In the genomic region with DNA sequence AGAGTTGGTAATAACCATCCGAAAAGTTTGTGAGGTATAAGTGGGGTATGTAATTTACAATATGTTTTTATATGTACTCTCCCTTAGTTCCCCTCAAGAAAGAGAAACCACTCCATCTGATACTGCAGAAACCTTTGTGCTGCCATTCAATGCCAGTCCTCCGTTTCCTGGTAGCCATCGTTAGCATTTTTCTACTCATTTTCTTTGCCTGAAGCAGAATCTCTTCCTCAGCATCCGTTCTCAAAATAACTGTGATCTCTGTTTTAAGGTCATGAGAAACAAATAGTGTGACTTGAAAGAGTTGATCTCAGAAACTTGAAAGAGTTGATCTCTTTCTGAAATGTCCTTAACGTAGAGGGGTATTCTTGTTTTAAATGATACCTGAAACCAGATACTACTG, we compare ENCODE assay signal across 9 cellular contexts. TPM values are rescaled to one million over a fixed set of nuclear protein-coding genes. Genes with fewer than 3 reads are reported as not detected.
A peak's percentile ranks its signal among the peaks of the same experiment; 100 is the strongest.
DNase-seq lines count a peak whose midpoint lies in the region; ATAC-seq and TF ChIP-seq lines count a peak whose summit lies in the region.
"Had no signal": no experiment of that assay in that cellular context is flagged by ENCODE, and none has a peak within 500 bp of the region (broad histone marks: within the 10 kb centered on the region; RNA-seq: fewer than 3 reads in every experiment).

No MANE protein-coding gene starts in this region.

- peak overlapping the region in 3 of 4 donors; percentile 72 to 91 (median 79) for H3K27ac ChIP-seq in transverse colon

- 10 to 23% methylated on average over 5 of the region's 5 CpGs for WGBS in transverse colon (ENCODE audit: low coverage in 1 of 2), 2 donors

- H3K4me3 ChIP-seq in transverse colon = peak overlapping the region in 3 of 4 donors; percentile 60 to 68 (median 67)

- H3K36me3 ChIP-seq in transverse colon = peaks cover 0 to 9% (median 3%) of the 10 kb centered on the region in 4 donors

- H3K4me1 Mint-ChIP-seq in activated T-cell treated with anti-CD3 and anti-CD28 coated beads, Interleukin-2, amount 50 U/mL, for 72 hours (ENCODE audit: low read depth) = peaks cover 66% of the 10 kb centered on the region
- H3K4me1 Mint-ChIP-seq in activated naive CD8-positive, alpha-beta T cell (ENCODE audit: low read depth) = peaks cover 60% of the 10 kb centered on the region

- H3K4me1 ChIP-seq in transverse colon = peaks cover 3 to 35% (median 22%) of the 10 kb centered on the region in 4 donors

- intact Hi-C loops in transverse colon (cut with DNase I; ENCODE audit: low total_unique reads) = no loop called here

- no peaks in the 10 kb centered on the region for H3K27me3 Mint-ChIP-seq in activated T-cell treated with anti-CD3 and anti-CD28 coated beads, Interleukin-2, amount 50 U/mL, for 72 hours (ENCODE audit: low read depth)
- H3K27me3 Mint-ChIP-seq in activated naive CD8-positive, alpha-beta T cell = no peaks in the 10 kb centered on the region

- TF ChIP-seq CTCF in transverse colon (IDR thresholded peaks at IDR 0.05) = no peak

- H3K4me3 Mint-ChIP-seq in activated T-cell treated with anti-CD3 and anti-CD28 coated beads, Interleukin-2, amount 50 U/mL, for 72 hours = peak overlapping the region; percentile 92 to 95
- H3K4me3 Mint-ChIP-seq in activated naive CD8-positive, alpha-beta T cell = peak overlapping the region; percentile 93

- in situ Hi-C loops in transverse colon (cut with MboI; ENCODE audit: low pct_ligation_motif_present in 1 of 4, low pct_unique_long_range_greater_than_20kb in 1 of 4, low sequenced_read_pairs in 3 of 4) = no loop called here

- peaks cover 0 to 4% of the 10 kb centered on the region in 2 donors for H3K9me3 Mint-ChIP-seq in activated T-cell treated with anti-CD3 and anti-CD28 coated beads, Interleukin-2, amount 50 U/mL, for 72 hours
- H3K9me3 Mint-ChIP-seq in activated naive CD8-positive, alpha-beta T cell (ENCODE audit: low read depth) = no peaks in the 10 kb centered on the region

- H3K27me3 ChIP-seq in transverse colon = no peaks in the 10 kb centered on the region

- peaks cover 24 to 33% of the 10 kb centered on the region in 2 donors for H3K36me3 Mint-ChIP-seq in activated T-cell treated with anti-CD3 and anti-CD28 coated beads, Interleukin-2, amount 50 U/mL, for 72 hours (ENCODE audit: insufficient read depth in 2 of 2)
- H3K36me3 Mint-ChIP-seq in activated naive CD8-positive, alpha-beta T cell = peaks cover 37% of the 10 kb centered on the region

- DNase-seq in activated T-cell treated with anti-CD3 and anti-CD28 coated beads, Interleukin-2, amount 50 U/mL, for 72 hours = no peak
- DNase-seq in activated T-cell treated with anti-CD3 and anti-CD28 coated beads, Interleukin-2, amount 50 U/mL, for 48 hours = no peak
- DNase-seq in kidney tubule cell (ENCODE audit: low spot score) = peak; percentile 6
- no peak for DNase-seq in transverse colon
- no peak for DNase-seq in NCI-H187 (lab: John Stamatoyannopoulos, UW)
- DNase-seq in GDM1 (lab: John Stamatoyannopoulos, UW) = no peak
- DNase-seq: NCI-H226 had no signal

- no peak for TF ChIP-seq EP300 in transverse colon (IDR thresholded peaks at IDR 0.05; ENCODE audit: low read depth)

- TF ChIP-seq POLR2A in transverse colon (IDR thresholded peaks at IDR 0.05) = no peak

- no peaks in the 10 kb centered on the region for H3K9me3 ChIP-seq in transverse colon

- peak in 1 of 2 donors; percentile 22 for ATAC-seq in activated T-cell treated with anti-CD3 and anti-CD28 coated beads, Interleukin-2, amount 50 U/mL, for 72 hours (replicated peaks in 1 of 2)
- no peak for ATAC-seq in HG02973 (IDR thresholded peaks at IDR 0.05; ENCODE audit: unreplicated experiment)

- H3K27ac Mint-ChIP-seq in activated T-cell treated with anti-CD3 and anti-CD28 coated beads, Interleukin-2, amount 50 U/mL, for 72 hours = peak overlapping the region; percentile 100
- H3K27ac Mint-ChIP-seq in activated naive CD8-positive, alpha-beta T cell = peak overlapping the region; percentile 100

RNA-seq across cellular contexts. Expression of a gene that starts 1.0 kb away (rescaled TPM):
- total RNA-seq in activated T-cell treated with anti-CD3 and anti-CD28 coated beads, Interleukin-2, amount 50 U/mL, for 72 hours = 100 to 1,000 TPM; 155 to 181 TPM
- total RNA-seq in transverse colon = 100 to 1,000 TPM in 1 of 4 donors, 10 to 100 TPM in 3; 67.7 to 189 (median 83.0) TPM

RNA-seq across cellular contexts. Expression of a gene that starts 1.3 kb away (rescaled TPM):
- total RNA-seq in activated T-cell treated with anti-CD3 and anti-CD28 coated beads, Interleukin-2, amount 50 U/mL, for 72 hours = 10 to 100 TPM; 23.5 to 28.0 TPM
- total RNA-seq in transverse colon = 10 to 100 TPM; 11.1 to 17.6 (median 13.3) TPM
